In genomic region chr2:36949845-36950244, GRCh38 we compare ENCODE assay signal across 16 cellular contexts.
"Had no signal": no experiment of that assay in that cellular context is flagged by ENCODE, and none has a peak within 500 bp of the region (broad histone marks: within the 10 kb centered on the region; RNA-seq: fewer than 3 reads in every experiment).

No MANE protein-coding gene starts in this region.

- H3K4me3 Mint-ChIP-seq: activated CD4-positive, alpha-beta memory T cell treated with anti-CD3 and anti-CD28 coated beads, Interleukin-2, amount 10 ng/mL, durations not matched to agents 7 days and 5 days; activated naive CD4-positive, alpha-beta T cell treated with anti-CD3 and anti-CD28 coated beads, Interleukin-2, amount 10 ng/mL, durations not matched to agents 7 days and 5 days; nephron progenitor cell had no signal

- H3K27ac Mint-ChIP-seq: activated CD4-positive, alpha-beta memory T cell treated with anti-CD3 and anti-CD28 coated beads, Interleukin-2, amount 10 ng/mL, durations not matched to agents 7 days and 5 days; activated naive CD4-positive, alpha-beta T cell treated with anti-CD3 and anti-CD28 coated beads, Interleukin-2, amount 10 ng/mL, durations not matched to agents 7 days and 5 days; nephron progenitor cell had no signal

- ATAC-seq: left ventricle myocardium superior, psoas muscle, right lobe of liver had no signal

- H3K36me3 ChIP-seq: esophagus squamous epithelium had no signal

- H3K27me3 Mint-ChIP-seq: activated CD4-positive, alpha-beta memory T cell treated with anti-CD3 and anti-CD28 coated beads, Interleukin-2, amount 10 ng/mL, durations not matched to agents 7 days and 5 days; activated naive CD4-positive, alpha-beta T cell treated with anti-CD3 and anti-CD28 coated beads, Interleukin-2, amount 10 ng/mL, durations not matched to agents 7 days and 5 days had no signal

- H3K27ac ChIP-seq: coronary artery, right lobe of liver had no signal

- H3K9me3 Mint-ChIP-seq: activated CD4-positive, alpha-beta memory T cell treated with anti-CD3 and anti-CD28 coated beads, Interleukin-2, amount 10 ng/mL, durations not matched to agents 7 days and 5 days; activated naive CD4-positive, alpha-beta T cell treated with anti-CD3 and anti-CD28 coated beads, Interleukin-2, amount 10 ng/mL, durations not matched to agents 7 days and 5 days; nephron progenitor cell had no signal

- DNase-seq: activated CD4-positive, alpha-beta memory T cell treated with anti-CD3 and anti-CD28 coated beads, Interleukin-2, amount 10 ng/mL, durations not matched to agents 7 days and 5 days; activated CD8-positive, alpha-beta memory T cell treated with anti-CD3 and anti-CD28 coated beads, Interleukin-2, amount 50 U/mL, for 4 hours; activated naive CD4-positive, alpha-beta T cell treated with anti-CD3 and anti-CD28 coated beads, Interleukin-2, amount 10 ng/mL, durations not matched to agents 7 days and 5 days; amniotic stem cell; caudate nucleus; esophagus squamous epithelium; hippocampal formation; left ventricle myocardium superior; mesenchymal stem cell; nephron progenitor cell; occipital lobe; psoas muscle; right lobe of liver; T1000 had no signal

- H3K4me3 ChIP-seq: coronary artery, esophagus squamous epithelium, psoas muscle, right lobe of liver, smooth muscle cell had no signal

- H3K4me1 ChIP-seq: right lobe of liver had no signal

- H3K27me3 ChIP-seq: esophagus squamous epithelium, right lobe of liver had no signal

- H3K9me3 ChIP-seq: esophagus squamous epithelium, psoas muscle, right lobe of liver had no signal
